1 cellular context compared by ENCODE assay signal in the genomic region with DNA sequence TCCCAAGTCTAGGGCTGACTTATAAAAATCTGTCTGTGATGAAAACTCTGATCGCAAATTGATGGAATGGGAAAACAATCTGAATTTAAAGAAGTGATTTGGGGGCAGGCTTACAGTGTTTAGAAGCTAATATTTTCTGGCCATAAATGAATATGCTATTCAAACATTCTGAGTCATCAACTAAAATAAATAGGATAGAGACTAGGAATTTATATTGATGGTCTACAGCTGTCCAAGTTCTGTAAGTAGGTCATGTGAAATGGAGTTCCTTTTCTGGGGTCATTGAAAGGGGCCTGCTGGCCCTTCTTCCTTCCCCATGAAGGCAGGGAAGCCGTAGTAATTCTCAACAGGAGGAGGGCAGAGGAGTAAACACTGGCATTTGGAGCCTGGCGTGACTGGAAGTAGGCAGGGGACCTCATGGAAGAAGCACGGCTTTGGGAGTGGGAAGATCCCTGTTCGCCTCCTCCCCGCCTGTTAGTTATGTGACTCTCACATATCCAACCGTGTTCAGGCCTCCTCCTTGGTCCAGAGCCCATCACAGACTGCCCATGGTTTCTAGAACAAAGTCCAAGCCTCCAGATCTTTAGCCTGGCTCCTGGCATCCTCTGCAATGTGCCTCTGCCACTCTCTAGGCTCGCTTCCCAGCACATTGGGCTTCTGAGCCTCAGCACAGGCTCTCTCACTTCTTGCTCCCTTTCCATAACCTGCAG.
TF ChIP-seq lines count a peak whose summit lies in the region.

No MANE protein-coding gene starts in this region.

TF ChIP-seq in IMR-90, 13 proteins besides CTCF, POLR2A, EP300 and RAD21:
- TF ChIP-seq NFE2L2 (IDR thresholded peaks at IDR 0.05; ENCODE audit: low read depth, low read length) (no peak), FOS (IDR thresholded peaks at IDR 0.05; ENCODE audit: low read depth, low read length) (0 out of 2 replicates have a peak, but pooled peaks have one; percentile 5)
